13 cellular contexts compared by ENCODE assay signal in genomic region chr17:27747462-27748359, GRCh38. TPM values are rescaled to one million over a fixed set of nuclear protein-coding genes. Genes with fewer than 3 reads are reported as not detected.
DNase-seq lines count a peak whose midpoint lies in the region; ATAC-seq and TF ChIP-seq lines count a peak whose summit lies in the region.
"Had no signal": no experiment of that assay in that cellular context is flagged by ENCODE, and none has a peak within 500 bp of the region (broad histone marks: within the 10 kb centered on the region; RNA-seq: fewer than 3 reads in every experiment).

No MANE protein-coding gene starts in this region.

- H3K27me3 Mint-ChIP-seq in activated naive CD8-positive, alpha-beta T cell treated with anti-CD3 and anti-CD28 coated beads for 36 hours, result no peaks in the 10 kb centered on the region
- peaks cover 0 to 2% (median 2%) of the 10 kb centered on the region in 3 donors for H3K27me3 Mint-ChIP-seq in CD14-positive monocyte (ENCODE audit: low read depth in 3 of 3)
- H3K27me3 Mint-ChIP-seq: activated CD4-positive, alpha-beta T cell treated with anti-CD3 and anti-CD28 coated beads, Interleukin-2, amount 10 ng/mL, durations not matched to agents 7 days and 5 days had no signal

- peak; percentile 52 for TF ChIP-seq CTCF in OCI-LY7 (conservative IDR thresholded peaks at IDR 0.05; ENCODE audit: low read length)
- peak; percentile 47 for TF ChIP-seq CTCF in fibroblast of the aortic adventitia (IDR thresholded peaks at IDR 0.05; ENCODE audit: insufficient read depth, low read length)
- TF ChIP-seq CTCF in CD14-positive monocyte (IDR thresholded peaks at IDR 0.05), result no peak

- CTCF ChIA-PET in OCI-LY7 (lab: Charles Lee; ENCODE audit: unreplicated experiment), result no interaction called here

- H3K9me3 ChIP-seq in OCI-LY7 (ENCODE audit: low read length), result no peaks in the 10 kb centered on the region
- H3K9me3 ChIP-seq: BLaER1 had no signal

- H3K4me2 ChIP-seq in OCI-LY7 (ENCODE audit: low read length), result no peak overlapping the region
- H3K4me2 ChIP-seq: BLaER1 had no signal

- DNase-seq in cardiac septum (ENCODE audit: low spot score) (peak; percentile 22), Right ventricle myocardium inferior (ENCODE audit: missing footprints) (no peak), OCI-LY7 (ENCODE audit: low spot score) (no peak), fibroblast of the aortic adventitia (ENCODE audit: low read depth) (no peak), NCI-H526 treated with DMSO at 0.1 percent for 48 hours (lab: John Stamatoyannopoulos, UW) (no peak), CD14-positive monocyte (ENCODE audit: low spot score) (no peak)
- DNase-seq in activated naive CD8-positive, alpha-beta T cell treated with anti-CD3 and anti-CD28 coated beads for 36 hours, result no peak
- DNase-seq: activated CD4-positive, alpha-beta T cell treated with anti-CD3 and anti-CD28 coated beads, Interleukin-2, amount 10 ng/mL, durations not matched to agents 7 days and 5 days; activated naive CD4-positive, alpha-beta T cell treated with anti-CD3 and anti-CD28 coated beads, Interleukin-2, amount 50 U/mL, for 16 hours; NCI-H2227 treated with DMSO at 0.1 percent for 48 hours had no signal

- no peak overlapping the region for H3K4me3 Mint-ChIP-seq in activated naive CD8-positive, alpha-beta T cell treated with anti-CD3 and anti-CD28 coated beads for 36 hours
- H3K4me3 Mint-ChIP-seq in CD14-positive monocyte, result no peak overlapping the region
- H3K4me3 Mint-ChIP-seq: activated CD4-positive, alpha-beta T cell treated with anti-CD3 and anti-CD28 coated beads, Interleukin-2, amount 10 ng/mL, durations not matched to agents 7 days and 5 days had no signal

- no peak overlapping the region for H3K27ac Mint-ChIP-seq in activated naive CD8-positive, alpha-beta T cell treated with anti-CD3 and anti-CD28 coated beads for 36 hours
- no peak overlapping the region for H3K27ac Mint-ChIP-seq in CD14-positive monocyte
- H3K27ac Mint-ChIP-seq: activated CD4-positive, alpha-beta T cell treated with anti-CD3 and anti-CD28 coated beads, Interleukin-2, amount 10 ng/mL, durations not matched to agents 7 days and 5 days had no signal

- no peaks in the 10 kb centered on the region for H3K4me1 ChIP-seq in OCI-LY7 (ENCODE audit: insufficient read depth, low read length, poor library complexity, severe bottlenecking)

- no peaks in the 10 kb centered on the region for H3K4me1 Mint-ChIP-seq in activated naive CD8-positive, alpha-beta T cell treated with anti-CD3 and anti-CD28 coated beads for 36 hours
- H3K4me1 Mint-ChIP-seq in CD14-positive monocyte, result peaks cover 20% of the 10 kb centered on the region
- H3K4me1 Mint-ChIP-seq: activated CD4-positive, alpha-beta T cell treated with anti-CD3 and anti-CD28 coated beads, Interleukin-2, amount 10 ng/mL, durations not matched to agents 7 days and 5 days had no signal

- H3K36me3 ChIP-seq in OCI-LY7 (ENCODE audit: insufficient read depth, low read length), result no peaks in the 10 kb centered on the region
- H3K36me3 ChIP-seq: BLaER1 had no signal

- H2AFZ ChIP-seq in OCI-LY7 (ENCODE audit: low read length), result no peak overlapping the region

- ATAC-seq in Right ventricle myocardium inferior, result no peak
- ATAC-seq in GM21423 (IDR thresholded peaks at IDR 0.05; ENCODE audit: unreplicated experiment), result no peak

- no peaks in the 10 kb centered on the region for H3K9me2 ChIP-seq in OCI-LY7 (ENCODE audit: insufficient read depth, low read length)

- no peak overlapping the region for H3K4me3 ChIP-seq in OCI-LY7 (ENCODE audit: low read depth, low read length, poor library complexity, severe bottlenecking)
- H3K4me3 ChIP-seq in fibroblast of the aortic adventitia (ENCODE audit: low read depth, low read length), result no peak overlapping the region
- H3K4me3 ChIP-seq: BLaER1, SK-N-MC had no signal

- H4K20me1 ChIP-seq in OCI-LY7 (ENCODE audit: insufficient read depth, low read length), result no peaks in the 10 kb centered on the region
- H4K20me1 ChIP-seq: BLaER1 had no signal

- no peaks in the 10 kb centered on the region for H3K9me3 Mint-ChIP-seq in activated naive CD8-positive, alpha-beta T cell treated with anti-CD3 and anti-CD28 coated beads for 36 hours
- H3K9me3 Mint-ChIP-seq in CD14-positive monocyte, result no peaks in the 10 kb centered on the region
- H3K9me3 Mint-ChIP-seq: activated CD4-positive, alpha-beta T cell treated with anti-CD3 and anti-CD28 coated beads, Interleukin-2, amount 10 ng/mL, durations not matched to agents 7 days and 5 days had no signal

- no peak overlapping the region for H3K27ac ChIP-seq in OCI-LY7 (ENCODE audit: low read depth, low read length, poor library complexity, severe bottlenecking)
- H3K27ac ChIP-seq: BLaER1, SK-N-MC had no signal

- intact Hi-C loops in cardiac septum (cut with DNase I) (no loop called here), Right ventricle myocardium inferior (cut with DNase I) (no loop called here), OCI-LY7 (cut with micrococcal nuclease; ENCODE audit: unreplicated experiment) (no loop called here), CD14-positive monocyte (cut with micrococcal nuclease) (no loop called here)

- no TSS peak for BruUV-seq in OCI-LY7 (replicated peaks; lab: Mats Ljungman, UMichigan)

- no peaks in the 10 kb centered on the region for H3K36me3 Mint-ChIP-seq in activated naive CD8-positive, alpha-beta T cell treated with anti-CD3 and anti-CD28 coated beads for 36 hours
- H3K36me3 Mint-ChIP-seq in CD14-positive monocyte, result no peaks in the 10 kb centered on the region

- POLR2A ChIA-PET in OCI-LY7 (lab: Charles Lee), result no interaction called here

- no peaks in the 10 kb centered on the region for H3K79me2 ChIP-seq in OCI-LY7 (ENCODE audit: insufficient read depth, low read depth, low read length)

RNA-seq across cellular contexts. Expression of gene NOS2, which starts 52.6 kb away (rescaled TPM):
- total RNA-seq in cardiac septum, result 0.16 TPM
- total RNA-seq in Right ventricle myocardium inferior, result 0.22 TPM
- not detected in 2 replicates for total RNA-seq in OCI-LY7 (2014; rRNA removed; shearing (Covaris generic))
- total RNA-seq in OCI-LY7 (2022), result not detected in 2 replicates
- 0.16 TPM in 1 of 2 replicates, not detected in the other for total RNA-seq in fibroblast of the aortic adventitia (ENCODE audit: low replicate concordance)
- under 1 TPM in 1 of 2 experiments, not detected in 1; 0.10 TPM for total RNA-seq in activated naive CD8-positive, alpha-beta T cell treated with anti-CD3 and anti-CD28 coated beads for 36 hours
- polyA plus RNA-seq in CD14-positive monocyte, result not detected
- total RNA-seq: activated CD4-positive, alpha-beta T cell treated with anti-CD3 and anti-CD28 coated beads, Interleukin-2, amount 10 ng/mL, durations not matched to agents 7 days and 5 days had no signal
